ENCODE assay signal across 13 cellular contexts in genomic region chr2:84940088-84940470, GRCh38. TPM values are rescaled to one million over a fixed set of nuclear protein-coding genes. Genes with fewer than 3 reads are reported as not detected.
A peak's percentile ranks its signal among the peaks of the same experiment; 100 is the strongest.
DNase-seq lines count a peak whose midpoint lies in the region; ATAC-seq and TF ChIP-seq lines count a peak whose summit lies in the region.
"Had no signal": no experiment of that assay in that cellular context is flagged by ENCODE, and none has a peak within 500 bp of the region (broad histone marks: within the 10 kb centered on the region; RNA-seq: fewer than 3 reads in every experiment).

No MANE protein-coding gene starts in this region.

- BruUV-seq in PC-3 (replicated peaks; lab: Mats Ljungman, UMichigan): no TSS peak

- H3K27ac Mint-ChIP-seq in activated CD4-positive, alpha-beta T cell treated with anti-CD3 and anti-CD28 coated beads, Interleukin-2, amount 10 ng/mL, durations not matched to agents 7 days and 5 days: peak overlapping the region; percentile 95
- H3K27ac Mint-ChIP-seq in activated T-helper 1 cell treated with anti-CD3 and anti-CD28 coated beads, Interleukin-12 subunit alpha, Interleukin-12 subunit beta, Interleukin-2, Interleukin-4 antibody, amounts not matched to agents 30 ng/mL and 10 ng/mL and 1 ng/mL, durations not matched to agents 14 hours and 24 hours and 36 hours: peak overlapping the region; percentile 96
- peak overlapping the region; percentile 98 for H3K27ac Mint-ChIP-seq in stimulated activated naive B cell treated with anti-CD40 and anti-IgM and Interleukin-4, amounts not matched to agents 10 μg/mL and 1 μg/mL and 100 μg/mL, for 72 hours

- DNase-seq in activated CD4-positive, alpha-beta T cell treated with anti-CD3 and anti-CD28 coated beads, Interleukin-2, amount 10 ng/mL, durations not matched to agents 7 days and 5 days: no peak
- no peak for DNase-seq in activated CD4-positive, alpha-beta T cell treated with anti-CD3 and anti-CD28 coated beads for 1 hour
- no peak for DNase-seq in activated T-helper 1 cell treated with anti-CD3 and anti-CD28 coated beads, Interleukin-12 subunit alpha, Interleukin-12 subunit beta, Interleukin-2, Interleukin-4 antibody, amounts not matched to agents 30 ng/mL and 10 ng/mL and 1 ng/mL, durations not matched to agents 14 hours and 24 hours and 36 hours (ENCODE audit: low spot score)
- DNase-seq in stimulated activated naive B cell treated with anti-CD40 and anti-IgM and Interleukin-4, amounts not matched to agents 10 μg/mL and 1 μg/mL and 100 μg/mL, for 72 hours: no peak
- DNase-seq in PC-3: no peak
- no peak for DNase-seq in upper lobe of left lung
- no peak for DNase-seq in islet precursor cell
- DNase-seq: adrenal gland, gastrocnemius medialis, MG63, occipital lobe had no signal

- H3K9ac ChIP-seq in PC-3 (ENCODE audit: low read length): no peak overlapping the region

- ATAC-seq in HG02943 (IDR thresholded peaks at IDR 0.05; ENCODE audit: low read depth, unreplicated experiment): peak; percentile 1
- ATAC-seq in stimulated activated naive B cell treated with anti-CD40 and anti-IgM and Interleukin-4, amounts not matched to agents 10 μg/mL and 1 μg/mL and 100 μg/mL, for 72 hours (replicated peaks): peak; percentile 1 to 8
- ATAC-seq in PC-3: no peak
- no peak for ATAC-seq in upper lobe of left lung (ENCODE audit: low FRiP score in 2 of 2)
- ATAC-seq: gastrocnemius medialis had no signal

- WGBS in upper lobe of left lung, 2 donors: 62 to 77% methylated on average over 3 of the region's 3 CpGs

- H3K4me1 ChIP-seq in PC-3 (ENCODE audit: insufficient read depth, low read length) (peaks cover 14% of the 10 kb centered on the region), upper lobe of left lung (peaks cover 7 to 13% (median 11%) of the 10 kb centered on the region in 4 donors)
- H3K4me1 ChIP-seq: adrenal gland, gastrocnemius medialis had no signal

- no peak for TF ChIP-seq CTCF in PC-3 (conservative IDR thresholded peaks at IDR 0.05; ENCODE audit: low read depth, low read length)
- no peak for TF ChIP-seq CTCF in upper lobe of left lung (IDR thresholded peaks at IDR 0.05)

- intact Hi-C loops in activated T-helper 1 cell treated with anti-CD3 and anti-CD28 coated beads, Interleukin-12 subunit alpha, Interleukin-12 subunit beta, Interleukin-2, Interleukin-4 antibody, amounts not matched to agents 30 ng/mL and 10 ng/mL and 1 ng/mL, durations not matched to agents 14 hours and 24 hours and 36 hours (cut with micrococcal nuclease): no loop called here
- intact Hi-C loops in PC-3 (cut with micrococcal nuclease): no loop called here

- H3K27me3 ChIP-seq in PC-3 (ENCODE audit: low read length) (no peaks in the 10 kb centered on the region), upper lobe of left lung (no peaks in the 10 kb centered on the region)
- H3K27me3 ChIP-seq: adrenal gland, gastrocnemius medialis, MG63 had no signal

- TF ChIP-seq POLR2A in upper lobe of left lung (IDR thresholded peaks at IDR 0.05): no peak

- H3K27ac ChIP-seq in PC-3 (ENCODE audit: low read length) (no peak overlapping the region), upper lobe of left lung (peak overlapping the region in 2 of 4 donors; percentile 19 to 51)
- H3K27ac ChIP-seq: adrenal gland, gastrocnemius medialis had no signal

- no peak overlapping the region for H3K4me3 ChIP-seq in PC-3 (ENCODE audit: low read length)
- no peak overlapping the region for H3K4me3 ChIP-seq in upper lobe of left lung
- H3K4me3 ChIP-seq: A549, adrenal gland, gastrocnemius medialis, MG63 had no signal

- CTCF ChIA-PET in activated CD4-positive, alpha-beta T cell treated with anti-CD3 and anti-CD28 coated beads, Interleukin-2, amount 10 ng/mL, durations not matched to agents 7 days and 5 days (lab: Charles Lee): interaction anchor here (0.8 to 15.1 kb wide), 8 partner anchors 10 to 89 kb away, joined by 3 to 179 read pairs (median 4); partner anchors contain the start of gene KCMF1
- CTCF ChIA-PET in PC-3 (lab: Charles Lee): interaction anchor here (1.4 kb wide), 1 partner anchor 14 kb away, joined by 4 read pairs; no protein-coding TSS in a partner anchor

- H3K9me3 Mint-ChIP-seq in activated CD4-positive, alpha-beta T cell treated with anti-CD3 and anti-CD28 coated beads, Interleukin-2, amount 10 ng/mL, durations not matched to agents 7 days and 5 days: no peaks in the 10 kb centered on the region
- H3K9me3 Mint-ChIP-seq in activated T-helper 1 cell treated with anti-CD3 and anti-CD28 coated beads, Interleukin-12 subunit alpha, Interleukin-12 subunit beta, Interleukin-2, Interleukin-4 antibody, amounts not matched to agents 30 ng/mL and 10 ng/mL and 1 ng/mL, durations not matched to agents 14 hours and 24 hours and 36 hours: peaks cover under 1% of the 10 kb centered on the region
- no peaks in the 10 kb centered on the region for H3K9me3 Mint-ChIP-seq in stimulated activated naive B cell treated with anti-CD40 and anti-IgM and Interleukin-4, amounts not matched to agents 10 μg/mL and 1 μg/mL and 100 μg/mL, for 72 hours

- POLR2A ChIA-PET in activated CD4-positive, alpha-beta T cell treated with anti-CD3 and anti-CD28 coated beads, Interleukin-2, amount 10 ng/mL, durations not matched to agents 7 days and 5 days (lab: Charles Lee): interaction anchor here (1.0 to 1.7 kb wide), 3 partner anchors 29 to 32 kb away, joined by 3 to 8 read pairs (median 3); partner anchors contain the start of gene KCMF1
- POLR2A ChIA-PET in PC-3 (lab: Charles Lee; ENCODE audit: unreplicated experiment): no interaction called here

- H3K9me3 ChIP-seq in PC-3 (ENCODE audit: low read length) (no peaks in the 10 kb centered on the region), upper lobe of left lung (no peaks in the 10 kb centered on the region)
- H3K9me3 ChIP-seq: A549, adrenal gland, gastrocnemius medialis, MG63 had no signal

- no peaks in the 10 kb centered on the region for H3F3A ChIP-seq in PC-3 (ENCODE audit: low read length, unreplicated experiment)

- TF ChIP-seq EP300 in upper lobe of left lung (IDR thresholded peaks at IDR 0.05): no peak

- peaks cover 72% of the 10 kb centered on the region for H3K4me1 Mint-ChIP-seq in activated CD4-positive, alpha-beta T cell treated with anti-CD3 and anti-CD28 coated beads, Interleukin-2, amount 10 ng/mL, durations not matched to agents 7 days and 5 days
- peaks cover 59% of the 10 kb centered on the region for H3K4me1 Mint-ChIP-seq in activated T-helper 1 cell treated with anti-CD3 and anti-CD28 coated beads, Interleukin-12 subunit alpha, Interleukin-12 subunit beta, Interleukin-2, Interleukin-4 antibody, amounts not matched to agents 30 ng/mL and 10 ng/mL and 1 ng/mL, durations not matched to agents 14 hours and 24 hours and 36 hours (ENCODE audit: low read depth)
- H3K4me1 Mint-ChIP-seq in stimulated activated naive B cell treated with anti-CD40 and anti-IgM and Interleukin-4, amounts not matched to agents 10 μg/mL and 1 μg/mL and 100 μg/mL, for 72 hours: peaks cover 35 to 66% of the 10 kb centered on the region in 2 donors

- no peak overlapping the region for H3K4me2 ChIP-seq in PC-3 (ENCODE audit: low read length)

- H3K9me2 ChIP-seq in PC-3 (replicated peaks; ENCODE audit: low read length): no peaks in the 10 kb centered on the region

- H2AFZ ChIP-seq in PC-3 (ENCODE audit: low read length): no peak overlapping the region

- H3K36me3 Mint-ChIP-seq in activated CD4-positive, alpha-beta T cell treated with anti-CD3 and anti-CD28 coated beads, Interleukin-2, amount 10 ng/mL, durations not matched to agents 7 days and 5 days (ENCODE audit: low read depth): peaks cover 42% of the 10 kb centered on the region
- H3K36me3 Mint-ChIP-seq in activated T-helper 1 cell treated with anti-CD3 and anti-CD28 coated beads, Interleukin-12 subunit alpha, Interleukin-12 subunit beta, Interleukin-2, Interleukin-4 antibody, amounts not matched to agents 30 ng/mL and 10 ng/mL and 1 ng/mL, durations not matched to agents 14 hours and 24 hours and 36 hours (ENCODE audit: low read depth): peaks cover 24% of the 10 kb centered on the region
- peaks cover 3% of the 10 kb centered on the region in 2 donors for H3K36me3 Mint-ChIP-seq in stimulated activated naive B cell treated with anti-CD40 and anti-IgM and Interleukin-4, amounts not matched to agents 10 μg/mL and 1 μg/mL and 100 μg/mL, for 72 hours

- H3K79me2 ChIP-seq in PC-3 (ENCODE audit: low read length): no peaks in the 10 kb centered on the region

- H3K27me3 Mint-ChIP-seq in activated CD4-positive, alpha-beta T cell treated with anti-CD3 and anti-CD28 coated beads, Interleukin-2, amount 10 ng/mL, durations not matched to agents 7 days and 5 days: no peaks in the 10 kb centered on the region
- H3K27me3 Mint-ChIP-seq in activated T-helper 1 cell treated with anti-CD3 and anti-CD28 coated beads, Interleukin-12 subunit alpha, Interleukin-12 subunit beta, Interleukin-2, Interleukin-4 antibody, amounts not matched to agents 30 ng/mL and 10 ng/mL and 1 ng/mL, durations not matched to agents 14 hours and 24 hours and 36 hours (ENCODE audit: insufficient read depth): no peaks in the 10 kb centered on the region
- no peaks in the 10 kb centered on the region for H3K27me3 Mint-ChIP-seq in stimulated activated naive B cell treated with anti-CD40 and anti-IgM and Interleukin-4, amounts not matched to agents 10 μg/mL and 1 μg/mL and 100 μg/mL, for 72 hours

- H4K20me1 ChIP-seq in PC-3 (ENCODE audit: low read length): no peaks in the 10 kb centered on the region

- peak overlapping the region; percentile 59 for H3K4me3 Mint-ChIP-seq in activated CD4-positive, alpha-beta T cell treated with anti-CD3 and anti-CD28 coated beads, Interleukin-2, amount 10 ng/mL, durations not matched to agents 7 days and 5 days
- peak overlapping the region; percentile 74 for H3K4me3 Mint-ChIP-seq in activated T-helper 1 cell treated with anti-CD3 and anti-CD28 coated beads, Interleukin-12 subunit alpha, Interleukin-12 subunit beta, Interleukin-2, Interleukin-4 antibody, amounts not matched to agents 30 ng/mL and 10 ng/mL and 1 ng/mL, durations not matched to agents 14 hours and 24 hours and 36 hours
- peak overlapping the region; percentile 79 to 82 for H3K4me3 Mint-ChIP-seq in stimulated activated naive B cell treated with anti-CD40 and anti-IgM and Interleukin-4, amounts not matched to agents 10 μg/mL and 1 μg/mL and 100 μg/mL, for 72 hours

- H3K36me3 ChIP-seq in PC-3 (ENCODE audit: low read depth, low read length) (no peaks in the 10 kb centered on the region), upper lobe of left lung (no peaks in the 10 kb centered on the region)
- H3K36me3 ChIP-seq: adrenal gland, gastrocnemius medialis, MG63 had no signal

RNA-seq across cellular contexts. Expression of gene KCMF1, which starts 30.9 kb away (rescaled TPM):
- 10 to 100 TPM; 74.7 to 75.7 TPM for total RNA-seq in activated CD4-positive, alpha-beta T cell treated with anti-CD3 and anti-CD28 coated beads, Interleukin-2, amount 10 ng/mL, durations not matched to agents 7 days and 5 days
- total RNA-seq in activated T-helper 1 cell treated with anti-CD3 and anti-CD28 coated beads, Interleukin-12 subunit alpha, Interleukin-12 subunit beta, Interleukin-2, Interleukin-4 antibody, amounts not matched to agents 30 ng/mL and 10 ng/mL and 1 ng/mL, durations not matched to agents 14 hours and 24 hours and 36 hours: 98.1 and 108 TPM in 2 replicates
- total RNA-seq in PC-3 (2014; rRNA removed): 62.1 and 73.6 TPM in 2 replicates
- 10 to 100 TPM in 5 of 6 donors, 1 to 10 TPM in 1; 6.3 to 76.6 (median 47.8) TPM for total RNA-seq in upper lobe of left lung

RNA-seq across cellular contexts. Expression of gene TMSB10, which starts 34.6 kb away (rescaled TPM):
- 1,000 to 10,000 TPM; 5,491 to 5,845 TPM for total RNA-seq in activated CD4-positive, alpha-beta T cell treated with anti-CD3 and anti-CD28 coated beads, Interleukin-2, amount 10 ng/mL, durations not matched to agents 7 days and 5 days
- total RNA-seq in activated T-helper 1 cell treated with anti-CD3 and anti-CD28 coated beads, Interleukin-12 subunit alpha, Interleukin-12 subunit beta, Interleukin-2, Interleukin-4 antibody, amounts not matched to agents 30 ng/mL and 10 ng/mL and 1 ng/mL, durations not matched to agents 14 hours and 24 hours and 36 hours: 2,415 and 2,510 TPM in 2 replicates
- total RNA-seq in PC-3 (2014; rRNA removed): 4,758 and 5,246 TPM in 2 replicates
- 1,000 to 10,000 TPM; 1,275 to 5,234 (median 2,267) TPM for total RNA-seq in upper lobe of left lung

RNA-seq across cellular contexts. Expression of gene TRABD2A, which starts 59.2 kb away (rescaled TPM):
- 10 to 100 TPM; 70.2 to 74.6 TPM for total RNA-seq in activated CD4-positive, alpha-beta T cell treated with anti-CD3 and anti-CD28 coated beads, Interleukin-2, amount 10 ng/mL, durations not matched to agents 7 days and 5 days
- 62.1 and 62.2 TPM in 2 replicates for total RNA-seq in activated T-helper 1 cell treated with anti-CD3 and anti-CD28 coated beads, Interleukin-12 subunit alpha, Interleukin-12 subunit beta, Interleukin-2, Interleukin-4 antibody, amounts not matched to agents 30 ng/mL and 10 ng/mL and 1 ng/mL, durations not matched to agents 14 hours and 24 hours and 36 hours
- total RNA-seq in PC-3 (2014; rRNA removed) (2.0 and 4.0 TPM in 2 replicates), upper lobe of left lung (10 to 100 TPM in 1 of 6 donors, 1 to 10 TPM in 5; 2.0 to 22.0 (median 6.2) TPM)

Comparison
In these comparisons a context has a peak if more than half of its experiments do, and no peak if none do; other contexts are left out.
1. ATAC-seq: peak in HG02943 (single experiment) and stimulated activated naive B cell treated with anti-CD40 and anti-IgM and Interleukin-4, amounts not matched to agents 10 μg/mL and 1 μg/mL and 100 μg/mL, for 72 hours (2 of 2); none in PC-3 (single experiment) and upper lobe of left lung (0 of 2).
2. Peak in every context shown above with its lines, with median percentiles within 50 percentile points of each other: H3K27ac Mint-ChIP-seq and H3K4me3 Mint-ChIP-seq.